ENCODE assay signal across 8 cellular contexts in the genomic region with DNA sequence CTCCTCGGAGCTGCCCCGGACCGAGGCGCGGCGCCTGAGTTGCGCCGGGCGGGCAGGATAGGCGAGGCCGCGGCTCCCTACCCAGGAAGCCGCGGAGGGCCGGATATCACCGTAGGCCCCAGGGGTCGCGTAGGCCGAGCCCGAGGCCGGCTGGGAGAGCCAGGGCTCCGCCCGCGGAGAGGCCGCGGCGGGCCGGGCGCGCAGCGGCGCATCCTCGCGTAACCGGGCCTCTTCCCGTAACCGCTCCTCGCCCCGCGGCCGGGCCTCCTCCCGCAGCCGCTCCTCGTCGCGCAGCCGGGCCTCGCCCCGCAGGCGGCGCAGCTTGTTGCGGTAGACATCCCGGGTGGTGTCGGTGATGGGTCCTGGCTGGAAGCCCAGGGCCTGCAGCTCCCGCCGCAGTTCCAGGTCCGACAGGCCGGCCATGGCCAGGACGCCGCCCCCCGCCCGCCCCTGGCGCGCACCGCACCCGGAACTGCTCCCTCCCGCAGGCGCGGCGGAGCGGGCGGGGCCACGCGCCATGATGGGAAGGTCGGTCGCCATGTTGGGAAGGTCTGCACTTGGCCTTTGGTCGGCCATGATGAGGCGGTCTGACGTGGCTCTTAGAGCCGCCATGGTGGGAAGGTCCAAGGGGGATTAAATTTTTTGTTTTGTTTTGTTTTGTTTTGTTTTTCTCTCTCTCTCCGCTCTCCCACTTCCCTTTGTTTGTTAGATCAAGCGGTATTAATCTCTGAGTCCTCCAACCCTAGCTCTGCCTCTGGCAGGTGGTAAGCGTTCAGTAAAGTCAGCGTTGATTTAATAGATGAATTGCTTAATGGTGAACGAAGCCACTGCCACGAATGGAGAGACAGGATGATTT. TPM values are rescaled to one million over a fixed set of nuclear protein-coding genes. Genes with fewer than 3 reads are reported as not detected.
A peak's percentile ranks its signal among the peaks of the same experiment; 100 is the strongest.
DNase-seq lines count a peak whose midpoint lies in the region; ATAC-seq, FAIRE-seq and TF ChIP-seq lines count a peak whose summit lies in the region.

A gene (minus strand): TSS at position 437 of the 856 bp plus-strand sequence. CDS start 14 bp downstream, at position 423.

- H3K27ac Mint-ChIP-seq in activated naive CD8-positive, alpha-beta T cell treated with anti-CD3 and anti-CD28 coated beads, Interleukin-2, amount 10 ng/mL, durations not matched to agents 7 days and 5 days, result peak within 1 kb of the TSS; percentile 97

- H4K20me1 ChIP-seq in SU-DHL-6 (ENCODE audit: low read depth, low read length), result no peaks in the 10 kb centered on the region

- WGBS in pancreas, 2 donors, result 3 to 4% methylated on average over 56 to 86 of the region's 86 CpGs
- 13 to 31% methylated on average over 10 to 27 of the region's 86 CpGs for WGBS in thyroid gland, 2 donors

- peaks cover 7% of the 10 kb centered on the region for H3K27me3 Mint-ChIP-seq in activated naive CD8-positive, alpha-beta T cell treated with anti-CD3 and anti-CD28 coated beads, Interleukin-2, amount 10 ng/mL, durations not matched to agents 7 days and 5 days

- peaks cover 46% of the 10 kb centered on the region for H3K4me1 Mint-ChIP-seq in activated naive CD8-positive, alpha-beta T cell treated with anti-CD3 and anti-CD28 coated beads, Interleukin-2, amount 10 ng/mL, durations not matched to agents 7 days and 5 days

- H3K36me3 ChIP-seq in SU-DHL-6 (ENCODE audit: low read length), result no peaks in the 10 kb centered on the region
- peaks cover 0 to 7% (median 3%) of the 10 kb centered on the region in 3 donors for H3K36me3 ChIP-seq in pancreas
- peaks cover 5 to 12% of the 10 kb centered on the region in 2 donors for H3K36me3 ChIP-seq in thyroid gland

- peak; percentile 80 for ATAC-seq in HG02642 (IDR thresholded peaks at IDR 0.05; ENCODE audit: poor library complexity, unreplicated experiment)
- ATAC-seq in activated naive CD8-positive, alpha-beta T cell treated with anti-CD3 and anti-CD28 coated beads, Interleukin-2, amount 10 ng/mL, durations not matched to agents 7 days and 5 days (ENCODE audit: low read depth), result peak; percentile 82
- peak; percentile 98 for ATAC-seq in Right ventricle myocardium inferior
- peak; percentile 97 to 99 (median 98) for ATAC-seq in pancreas

- peaks cover 31% of the 10 kb centered on the region for H3K79me2 ChIP-seq in SU-DHL-6 (ENCODE audit: insufficient read depth, low read length)

- TF ChIP-seq CTCF in SU-DHL-6 (IDR thresholded peaks at IDR 0.05; ENCODE audit: insufficient read depth, low read length, poor library complexity, severe bottlenecking), result no peak
- TF ChIP-seq CTCF in pancreas (IDR thresholded peaks at IDR 0.05), result no peak
- no peak for TF ChIP-seq CTCF in thyroid gland (IDR thresholded peaks at IDR 0.05)

- H3K4me3 Mint-ChIP-seq in activated naive CD8-positive, alpha-beta T cell treated with anti-CD3 and anti-CD28 coated beads, Interleukin-2, amount 10 ng/mL, durations not matched to agents 7 days and 5 days, result peak within 1 kb of the TSS; percentile 94

- no peaks in the 10 kb centered on the region for H3K9me2 ChIP-seq in SU-DHL-6 (replicated peaks; ENCODE audit: insufficient read depth, low read length)

- H3K9me3 Mint-ChIP-seq in activated naive CD8-positive, alpha-beta T cell treated with anti-CD3 and anti-CD28 coated beads, Interleukin-2, amount 10 ng/mL, durations not matched to agents 7 days and 5 days, result no peaks in the 10 kb centered on the region

- H3K27ac ChIP-seq in SU-DHL-6 (ENCODE audit: low read depth, low read length), result peak within 1 kb of the TSS; percentile 73
- peak within 1 kb of the TSS; percentile 70 to 91 (median 86) for H3K27ac ChIP-seq in pancreas
- H3K27ac ChIP-seq in thyroid gland, result peak within 1 kb of the TSS; percentile 93 to 98 (median 93)

- H3K4me1 ChIP-seq in pancreas (peaks cover 12 to 21% (median 16%) of the 10 kb centered on the region in 3 donors), thyroid gland (peaks cover 29 to 36% of the 10 kb centered on the region in 2 donors)

- H3K4me2 ChIP-seq in SU-DHL-6 (ENCODE audit: low read depth, low read length, poor library complexity, severe bottlenecking), result peak within 1 kb of the TSS; percentile 61

- POLR2A ChIA-PET in activated naive CD8-positive, alpha-beta T cell treated with anti-CD3 and anti-CD28 coated beads, Interleukin-2, amount 10 ng/mL, durations not matched to agents 7 days and 5 days (lab: Charles Lee), result interaction anchor here (1.0 to 2.1 kb wide), 4 partner anchors 18 to 126 kb away, joined by 4 to 27 read pairs (median 8); no protein-coding TSS in a partner anchor

- DNase-seq in NCI-H1105 treated with DMSO at 0.1 percent for 48 hours (lab: John Stamatoyannopoulos, UW), result peak; percentile 92
- peak; percentile 96 for DNase-seq in activated naive CD8-positive, alpha-beta T cell treated with anti-CD3 and anti-CD28 coated beads, Interleukin-2, amount 10 ng/mL, durations not matched to agents 7 days and 5 days
- peak; percentile 97 for DNase-seq in Right ventricle myocardium inferior (ENCODE audit: missing footprints)
- DNase-seq in pancreas, result peak; percentile 93 to 97 (median 96)
- DNase-seq in thyroid gland, result peak; percentile 91 to 93

- H3K4me3 ChIP-seq in SU-DHL-6 (ENCODE audit: insufficient read depth, low read length, poor library complexity, severe bottlenecking) (peak within 1 kb of the TSS; percentile 90), pancreas (peak within 1 kb of the TSS; percentile 92 to 97 (median 96)), thyroid gland (replicated peaks in 1 of 3) (peak within 1 kb of the TSS; percentile 73 to 93 (median 84))

- no peak for FAIRE-seq in pancreas (lab: Jason Lieb, UNC)

- H3F3A ChIP-seq in SU-DHL-6 (ENCODE audit: insufficient read depth), result no peaks in the 10 kb centered on the region

- H3K9me3 ChIP-seq in SU-DHL-6 (ENCODE audit: insufficient read depth, low read length) (no peaks in the 10 kb centered on the region), pancreas (no peaks in the 10 kb centered on the region), thyroid gland (no peaks in the 10 kb centered on the region)

- intact Hi-C loops in Right ventricle myocardium inferior (cut with DNase I) (loop anchor here (2.0 kb wide), 1 partner anchor 98 kb away; no protein-coding TSS in a partner anchor), pancreas (cut with DNase I) (no loop called here), thyroid gland (cut with DNase I) (no loop called here)

- H2AFZ ChIP-seq in SU-DHL-6 (ENCODE audit: low read depth, low read length, severe bottlenecking), result peak within 1 kb of the TSS; percentile 76

- H3K9ac ChIP-seq in SU-DHL-6 (ENCODE audit: low read length), result peak within 1 kb of the TSS; percentile 94

- H3K36me3 Mint-ChIP-seq in activated naive CD8-positive, alpha-beta T cell treated with anti-CD3 and anti-CD28 coated beads, Interleukin-2, amount 10 ng/mL, durations not matched to agents 7 days and 5 days, result peaks cover 11% of the 10 kb centered on the region

- no peaks in the 10 kb centered on the region for H3K27me3 ChIP-seq in SU-DHL-6 (ENCODE audit: low read length)
- no peaks in the 10 kb centered on the region for H3K27me3 ChIP-seq in pancreas
- no peaks in the 10 kb centered on the region for H3K27me3 ChIP-seq in thyroid gland

- TF ChIP-seq POLR2A in GM10847 (IDR thresholded peaks at IDR 0.05; ENCODE audit: extremely low read depth, insufficient read length) (peak; percentile 69), thyroid gland (IDR thresholded peaks at IDR 0.05) (peak; percentile 75 to 91)

RNA-seq across cellular contexts. Expression of the gene that starts here (rescaled TPM):
- 10 to 100 TPM; 83.9 to 84.7 TPM for total RNA-seq in activated naive CD8-positive, alpha-beta T cell treated with anti-CD3 and anti-CD28 coated beads, Interleukin-2, amount 10 ng/mL, durations not matched to agents 7 days and 5 days
- total RNA-seq in Right ventricle myocardium inferior (23.2 TPM), pancreas (10 to 100 TPM; 23.4 to 34.5 (median 27.8) TPM), thyroid gland (10 to 100 TPM; 50.0 to 76.6 (median 64.6) TPM)
- polyA plus RNA-seq in pancreas, result 10 to 100 TPM; 46.0 to 59.4 TPM

Comparison
In these comparisons a context has a peak if more than half of its experiments do, and no peak if none do; other contexts are left out.
1. Peak in every context shown above with its lines: DNase-seq, ATAC-seq, H3K4me3 ChIP-seq and H3K27ac ChIP-seq.